25 cellular contexts compared by ENCODE assay signal in the genomic region with DNA sequence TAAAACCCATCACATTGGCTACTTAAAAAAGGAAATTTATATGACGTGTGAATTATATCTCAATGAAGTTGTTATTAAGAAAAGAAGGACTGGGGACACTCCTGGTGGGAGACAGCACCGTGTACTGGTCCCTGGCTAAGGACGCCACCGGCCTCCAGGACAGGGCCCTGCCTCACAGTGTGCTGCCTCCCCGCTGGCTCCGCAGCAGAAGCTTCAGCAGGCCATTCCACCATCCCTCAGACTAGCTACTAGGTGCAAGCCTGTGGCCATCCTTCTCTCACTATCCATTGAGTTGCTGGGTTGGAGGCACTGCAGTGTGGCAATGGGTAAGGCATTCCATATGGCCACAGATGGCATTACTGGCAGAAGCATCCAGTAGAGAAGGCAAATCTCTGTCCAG. TPM values are rescaled to one million over a fixed set of nuclear protein-coding genes. Genes with fewer than 3 reads are reported as not detected.
"Had no signal": no experiment of that assay in that cellular context is flagged by ENCODE, and none has a peak within 500 bp of the region (broad histone marks: within the 10 kb centered on the region; RNA-seq: fewer than 3 reads in every experiment).

No MANE protein-coding gene starts in this region.

- H3K36me3 ChIP-seq: esophagus muscularis mucosa, gastrocnemius medialis, heart right ventricle, left ventricle myocardium inferior, neutrophil, stomach, thoracic aorta, transverse colon, uterus had no signal

- ATAC-seq: gastrocnemius medialis, heart right ventricle, left cardiac atrium, sciatic nerve had no signal

- H3K36me3 Mint-ChIP-seq: naive B cell had no signal

- DNase-seq: effector memory CD4-positive, alpha-beta T cell; gastrocnemius medialis; heart right ventricle; hypothalamus; kidney; left cardiac atrium; left ventricle myocardium inferior; mesendoderm; naive B cell; nephron progenitor cell; small intestine; stimulated activated CD4-positive, alpha-beta T cell treated with anti-CD3 and anti-CD28 coated beads, Interleukin-12 subunit alpha, Interleukin-12 subunit beta, amount 100 ng/mL, for 4 hours; stimulated activated naive CD4-positive, alpha-beta T cell; stomach; transverse colon; uterus had no signal

- H3K9me3 Mint-ChIP-seq: nephron progenitor cell had no signal

- H3K4me3 ChIP-seq: esophagus muscularis mucosa, gastrocnemius medialis, heart right ventricle, left ventricle myocardium inferior, stomach, thoracic aorta, transverse colon, uterus had no signal

- H3K27ac ChIP-seq: epithelial cell of prostate, esophagus muscularis mucosa, gastrocnemius medialis, heart right ventricle, left ventricle myocardium inferior, neutrophil, stomach, thoracic aorta, transverse colon, uterus had no signal

- H3K4me1 ChIP-seq: gastrocnemius medialis, heart right ventricle, left ventricle myocardium inferior, stomach, transverse colon, uterus had no signal

- H3K4me3 Mint-ChIP-seq: naive B cell, nephron progenitor cell had no signal

- H3K9me3 ChIP-seq: esophagus muscularis mucosa, gastrocnemius medialis, heart right ventricle, left ventricle myocardium inferior, neutrophil, stomach, thoracic aorta, transverse colon, uterus had no signal

- H3K27ac Mint-ChIP-seq: naive B cell, nephron progenitor cell had no signal

- H3K4me1 Mint-ChIP-seq: naive B cell had no signal

- H3K27me3 ChIP-seq: gastrocnemius medialis, neutrophil, transverse colon, uterus had no signal

RNA-seq across cellular contexts. Expression of a gene that starts 19.0 kb away (rescaled TPM):
- total RNA-seq: esophagus muscularis mucosa, fibroblast of villous mesenchyme, gastrocnemius medialis, heart right ventricle, kidney, left cardiac atrium, left ventricle myocardium inferior, lung microvascular endothelial cell, osteocyte, pulmonary artery endothelial cell, sciatic nerve, stomach, thoracic aorta, transverse colon, uterus had no signal
- polyA plus RNA-seq: heart right ventricle, small intestine, stomach had no signal
